ENCODE assay signal across 1 cellular context in genomic region chr16:67935402-67936123, GRCh38.
A peak's percentile ranks its signal among the peaks of the same experiment; 100 is the strongest.
TF ChIP-seq lines count a peak whose summit lies in the region.

No MANE protein-coding gene starts in this region.

TF ChIP-seq in HepG2, 621 proteins besides CTCF, POLR2A, EP300 and RAD21 (continued from another document and continues in another):
- TF ChIP-seq PRDM15 (CRISPR knock-in tag; IDR thresholded peaks at IDR 0.05) (peak; percentile 70; the same call in 1 of the 2 replicates), KAT2B (IDR thresholded peaks at IDR 0.05; ENCODE audit: borderline replicate concordance, low read depth, low read length) (no peak), ZNF709 (CRISPR knock-in tag; IDR thresholded peaks at IDR 0.05) (peak; percentile 92), ZNF749 (CRISPR knock-in tag; IDR thresholded peaks at IDR 0.05; ENCODE audit: borderline replicate concordance) (peak; percentile 67; the same call in 1 of the 2 replicates), ZNF644 (CRISPR knock-in tag; IDR thresholded peaks at IDR 0.05; ENCODE audit: low read depth) (no peak), TAF15 (IDR thresholded peaks at IDR 0.05; ENCODE audit: low read depth, low read length, poor library complexity, severe bottlenecking) (peak; percentile 90), GPBP1L1 (CRISPR knock-in tag; IDR thresholded peaks at IDR 0.05) (no peak), ZNF33B (CRISPR knock-in tag; IDR thresholded peaks at IDR 0.05) (peak; percentile 26; the same call in 1 of the 2 replicates), ZNF547 (CRISPR knock-in tag; IDR thresholded peaks at IDR 0.05) (peak; percentile 93), ZNF121 (CRISPR knock-in tag; IDR thresholded peaks at IDR 0.05) (peak; percentile 8; the same call in 1 of the 2 replicates), ZNF615 (CRISPR knock-in tag; IDR thresholded peaks at IDR 0.05; ENCODE audit: borderline replicate concordance) (no peak; the same call in 1 of the 2 replicates), ZNF660 (CRISPR knock-in tag; IDR thresholded peaks at IDR 0.05; ENCODE audit: borderline replicate concordance, low read depth) (no peak; the same call in 1 of the 2 replicates), ATF2 (CRISPR knock-in tag; IDR thresholded peaks at IDR 0.05) (peak; percentile 52), ATF7-NPFF (CRISPR knock-in tag; IDR thresholded peaks at IDR 0.05; ENCODE audit: low read depth) (peak; percentile 83), ZBTB4 (CRISPR knock-in tag; IDR thresholded peaks at IDR 0.05; ENCODE audit: borderline replicate concordance) (no peak), BRF2 (CRISPR knock-in tag; IDR thresholded peaks at IDR 0.05) (peak; percentile 90), ZNF33A (CRISPR knock-in tag; IDR thresholded peaks at IDR 0.05; ENCODE audit: borderline replicate concordance) (no peak), HOXA5 (CRISPR knock-in tag; IDR thresholded peaks at IDR 0.05) (peak; percentile 75; the same call in 1 of the 2 replicates), THAP7 (CRISPR knock-in tag; IDR thresholded peaks at IDR 0.05) (0 out of 2 replicates have a peak, but pooled peaks have one; percentile 55), ZNF3 (CRISPR knock-in tag; IDR thresholded peaks at IDR 0.05) (no peak), IKZF5 (CRISPR knock-in tag; IDR thresholded peaks at IDR 0.05) (peak; percentile 91), ATRX (CRISPR knock-in tag; IDR thresholded peaks at IDR 0.05; ENCODE audit: borderline replicate concordance) (0 out of 2 replicates have a peak, but pooled peaks have one; percentile 70), HOXA3 (CRISPR knock-in tag; IDR thresholded peaks at IDR 0.05) (peak; percentile 64), STAG1 (CRISPR knock-in tag; IDR thresholded peaks at IDR 0.05) (peak; percentile 32; the same call in 1 of the 2 replicates), SNAI1 (CRISPR knock-in tag; IDR thresholded peaks at IDR 0.05; ENCODE audit: borderline replicate concordance) (peak; percentile 93; the same call in 1 of the 2 replicates), ZBTB10 (CRISPR knock-in tag; IDR thresholded peaks at IDR 0.05; ENCODE audit: borderline replicate concordance) (peak; percentile 82), ZNF136 (CRISPR knock-in tag; IDR thresholded peaks at IDR 0.05; ENCODE audit: low read depth) (peak; percentile 69), ZNF7 (CRISPR knock-in tag; IDR thresholded peaks at IDR 0.05) (no peak), ZNF558 (CRISPR knock-in tag; IDR thresholded peaks at IDR 0.05; ENCODE audit: borderline replicate concordance) (peak; percentile 96; the same call in 1 of the 2 replicates), MAFF (IDR thresholded peaks at IDR 0.05; ENCODE audit: low read depth, low read length) (no peak), KDM4B (CRISPR knock-in tag; IDR thresholded peaks at IDR 0.05) (peak; percentile 19; the same call in 1 of the 2 replicates), SMARCE1 (IDR thresholded peaks at IDR 0.05; ENCODE audit: borderline replicate concordance) (no peak), MYNN (CRISPR knock-in tag; IDR thresholded peaks at IDR 0.05; ENCODE audit: low read depth) (no peak; the same call in 1 of the 2 replicates), ZNF260 (CRISPR knock-in tag; IDR thresholded peaks at IDR 0.05; ENCODE audit: borderline replicate concordance, low read depth) (no peak), ZNF577 (CRISPR knock-in tag; IDR thresholded peaks at IDR 0.05; ENCODE audit: borderline replicate concordance, low read depth) (0 out of 2 replicates have a peak, but pooled peaks have one; percentile 53), NPAS2 (CRISPR knock-in tag; IDR thresholded peaks at IDR 0.05; ENCODE audit: borderline replicate concordance) (no peak), ZZZ3 (CRISPR knock-in tag; IDR thresholded peaks at IDR 0.05; ENCODE audit: borderline replicate concordance) (peak; percentile 71), EHMT2 (IDR thresholded peaks at IDR 0.05; ENCODE audit: borderline replicate concordance, low read depth, low read length) (no peak), ZNF512 (CRISPR knock-in tag; IDR thresholded peaks at IDR 0.05) (no peak; the same call in 1 of the 2 replicates), MBNL3 (CRISPR knock-in tag; conservative IDR thresholded peaks at IDR 0.05) (no peak), PHF21A (CRISPR knock-in tag; IDR thresholded peaks at IDR 0.05) (0 out of 2 replicates have a peak, but pooled peaks have one; percentile 54), FOXP1 (IDR thresholded peaks at IDR 0.05) (no peak), FOXP1 (CRISPR knock-in tag; IDR thresholded peaks at IDR 0.05) (no peak), ZNF280B (CRISPR knock-in tag; IDR thresholded peaks at IDR 0.05; ENCODE audit: borderline replicate concordance) (peak; percentile 91)
